22 cellular contexts compared by ENCODE assay signal in genomic region chr11:12925520-12925919, GRCh38.
DNase-seq lines count a peak whose midpoint lies in the region; ATAC-seq, FAIRE-seq and TF ChIP-seq lines count a peak whose summit lies in the region.
"Had no signal": no experiment of that assay in that cellular context is flagged by ENCODE, and none has a peak within 500 bp of the region (broad histone marks: within the 10 kb centered on the region; RNA-seq: fewer than 3 reads in every experiment).

No MANE protein-coding gene starts in this region.

- peak; percentile 14 for FAIRE-seq in GM12892 (lab: Jason Lieb, UNC)
- FAIRE-seq: A549, D721Med, G401.6, GM12891, GM18507, GM19239 had no signal

- WGBS in trophoblast cell (ENCODE audit: extremely low coverage, insufficient coverage, insufficient read length): no CpG with 5 or more reads among the region's 4 CpGs

- H3K14ac ChIP-seq in trophoblast cell (ENCODE audit: low read length): no peak overlapping the region

- DNase-seq in GM12892 (ENCODE audit: insufficient read length): no peak
- DNase-seq in trophoblast cell: no peak
- no peak for DNase-seq in foreskin fibroblast
- DNase-seq in effector memory CD8-positive, alpha-beta T cell: no peak
- DNase-seq: AML-193; Caco-2; Calu3; CD4-positive, alpha-beta T cell; CD8-positive, alpha-beta T cell; DMS79 treated with DMSO at 0.1 percent for 48 hours; GF-D8 had no signal

- H3K4me1 Mint-ChIP-seq in stimulated activated memory B cell treated with anti-CD40 and anti-IgM and Interleukin-4, amounts not matched to agents 10 μg/mL and 1 μg/mL and 100 μg/mL, for 72 hours: no peaks in the 10 kb centered on the region
- no peaks in the 10 kb centered on the region for H3K4me1 Mint-ChIP-seq in effector memory CD8-positive, alpha-beta T cell (ENCODE audit: low read depth in 2 of 2)
- H3K4me1 Mint-ChIP-seq: B cell had no signal

- H2BK12ac ChIP-seq in trophoblast cell (ENCODE audit: low read length): no peak overlapping the region

- peak; percentile 54 for ATAC-seq in stimulated activated memory B cell treated with anti-CD40 and anti-IgM and Interleukin-4, amounts not matched to agents 10 μg/mL and 1 μg/mL and 100 μg/mL, for 72 hours
- ATAC-seq in effector memory CD8-positive, alpha-beta T cell (replicated peaks): no peak
- ATAC-seq: CD8-positive, alpha-beta T cell had no signal

- no peaks in the 10 kb centered on the region for H3K9me3 Mint-ChIP-seq in stimulated activated memory B cell treated with anti-CD40 and anti-IgM and Interleukin-4, amounts not matched to agents 10 μg/mL and 1 μg/mL and 100 μg/mL, for 72 hours
- no peaks in the 10 kb centered on the region for H3K9me3 Mint-ChIP-seq in effector memory CD8-positive, alpha-beta T cell
- H3K9me3 Mint-ChIP-seq: CD4-positive, alpha-beta T cell; CD8-positive, alpha-beta T cell had no signal

- no peak overlapping the region for H2AFZ ChIP-seq in trophoblast cell (ENCODE audit: insufficient read depth, low read length, poor library complexity)

- H3K79me1 ChIP-seq in trophoblast cell (ENCODE audit: low read length): no peaks in the 10 kb centered on the region

- no peak overlapping the region for H4K91ac ChIP-seq in trophoblast cell (ENCODE audit: low read depth, low read length)

- H2BK120ac ChIP-seq in trophoblast cell (ENCODE audit: insufficient read depth, low read length, poor library complexity): no peak overlapping the region

- no peak overlapping the region for H3K27ac ChIP-seq in trophoblast cell (ENCODE audit: low read depth, low read length)
- H3K27ac ChIP-seq: 22Rv1; A549; BLaER1 treated with 17β-estradiol and CSF1 and Interleukin-3, amounts not matched to agents 10 nM and 100 nM; C4-2B had no signal

- no peak overlapping the region for H3K18ac ChIP-seq in trophoblast cell (ENCODE audit: low read length)

- H3K23ac ChIP-seq in trophoblast cell (ENCODE audit: low read length): no peak overlapping the region

- H2AK5ac ChIP-seq in trophoblast cell (ENCODE audit: low read length): no peak overlapping the region

- H3K4me3 Mint-ChIP-seq in stimulated activated memory B cell treated with anti-CD40 and anti-IgM and Interleukin-4, amounts not matched to agents 10 μg/mL and 1 μg/mL and 100 μg/mL, for 72 hours: no peak overlapping the region
- no peak overlapping the region for H3K4me3 Mint-ChIP-seq in effector memory CD8-positive, alpha-beta T cell
- H3K4me3 Mint-ChIP-seq: B cell; CD4-positive, alpha-beta T cell; CD8-positive, alpha-beta T cell had no signal

- H3K4me3 ChIP-seq in trophoblast cell (ENCODE audit: low read depth, low read length) (peak overlapping the region; percentile 11), foreskin fibroblast (ENCODE audit: low read depth in 1 of 2, low read length in 2 of 2) (no peak overlapping the region)
- H3K4me3 ChIP-seq: A549; BLaER1 treated with 17β-estradiol and CSF1 and Interleukin-3, amounts not matched to agents 10 nM and 100 nM had no signal

- no peaks in the 10 kb centered on the region for H3K27me3 ChIP-seq in trophoblast cell (ENCODE audit: insufficient read depth, low read length)
- H3K27me3 ChIP-seq: BLaER1 treated with 17β-estradiol and CSF1 and Interleukin-3, amounts not matched to agents 10 nM and 100 nM had no signal

- no peak overlapping the region for H3K9ac ChIP-seq in trophoblast cell (ENCODE audit: low read length)
- H3K9ac ChIP-seq: BLaER1 treated with 17β-estradiol and CSF1 and Interleukin-3, amounts not matched to agents 10 nM and 100 nM had no signal

- H3K27ac Mint-ChIP-seq in stimulated activated memory B cell treated with anti-CD40 and anti-IgM and Interleukin-4, amounts not matched to agents 10 μg/mL and 1 μg/mL and 100 μg/mL, for 72 hours: no peak overlapping the region
- H3K27ac Mint-ChIP-seq in effector memory CD8-positive, alpha-beta T cell: no peak overlapping the region
- H3K27ac Mint-ChIP-seq: B cell; CD4-positive, alpha-beta T cell; CD8-positive, alpha-beta T cell had no signal

- H4K12ac ChIP-seq in trophoblast cell (ENCODE audit: low read depth, low read length): no peak overlapping the region

- H3K79me2 ChIP-seq in trophoblast cell (ENCODE audit: control insufficient read depth, insufficient read depth, low read length, poor library complexity): no peaks in the 10 kb centered on the region

- TF ChIP-seq POLR2A in GM12892 (IDR thresholded peaks at IDR 0.05; ENCODE audit: low read depth, low read length): no peak

- H3K36me3 ChIP-seq in trophoblast cell (ENCODE audit: control insufficient read depth in 1 of 2, insufficient read depth in 2 of 2, low read length in 2 of 2): peaks cover 14 to 24% of the 10 kb centered on the region in 2 experiments
- H3K36me3 ChIP-seq: BLaER1 treated with 17β-estradiol and CSF1 and Interleukin-3, amounts not matched to agents 10 nM and 100 nM had no signal

- H3K27me3 Mint-ChIP-seq in stimulated activated memory B cell treated with anti-CD40 and anti-IgM and Interleukin-4, amounts not matched to agents 10 μg/mL and 1 μg/mL and 100 μg/mL, for 72 hours: peaks cover 7% of the 10 kb centered on the region
- peaks cover 14 to 15% of the 10 kb centered on the region in 2 donors for H3K27me3 Mint-ChIP-seq in effector memory CD8-positive, alpha-beta T cell

- H3K36me3 Mint-ChIP-seq in stimulated activated memory B cell treated with anti-CD40 and anti-IgM and Interleukin-4, amounts not matched to agents 10 μg/mL and 1 μg/mL and 100 μg/mL, for 72 hours: no peaks in the 10 kb centered on the region
- no peaks in the 10 kb centered on the region for H3K36me3 Mint-ChIP-seq in effector memory CD8-positive, alpha-beta T cell (ENCODE audit: insufficient read depth)
- H3K36me3 Mint-ChIP-seq: CD8-positive, alpha-beta T cell had no signal

- no peak overlapping the region for H2BK5ac ChIP-seq in trophoblast cell (ENCODE audit: low read depth, low read length, poor library complexity)

- no peak for TF ChIP-seq CTCF in foreskin fibroblast (IDR thresholded peaks at IDR 0.05; ENCODE audit: low read depth, low read length)

- H3K9me3 ChIP-seq in trophoblast cell (ENCODE audit: insufficient read depth, low read depth, low read length): no peaks in the 10 kb centered on the region
- H3K9me3 ChIP-seq: A549; BLaER1 treated with 17β-estradiol and CSF1 and Interleukin-3, amounts not matched to agents 10 nM and 100 nM; Caco-2 had no signal

- no peak overlapping the region for H3K4ac ChIP-seq in trophoblast cell (ENCODE audit: low read depth, low read length)

- H3K4me2 ChIP-seq in trophoblast cell (ENCODE audit: low read length): no peak overlapping the region
- H3K4me2 ChIP-seq: A549; BLaER1 treated with 17β-estradiol and CSF1 and Interleukin-3, amounts not matched to agents 10 nM and 100 nM had no signal

- no peak overlapping the region for H4K8ac ChIP-seq in trophoblast cell (ENCODE audit: low read depth, low read length)

- H3K4me1 ChIP-seq in trophoblast cell (ENCODE audit: control insufficient read depth in 1 of 2, insufficient read depth in 2 of 2, low read length in 2 of 2): peaks cover 0 to 4% of the 10 kb centered on the region in 2 experiments
- H3K4me1 ChIP-seq: A549; BLaER1 treated with 17β-estradiol and CSF1 and Interleukin-3, amounts not matched to agents 10 nM and 100 nM had no signal
